8 cellular contexts compared by ENCODE assay signal in genomic region chr10:30456262-30456661, GRCh38. TPM values are rescaled to one million over a fixed set of nuclear protein-coding genes. Genes with fewer than 3 reads are reported as not detected.
DNase-seq lines count a peak whose midpoint lies in the region; ATAC-seq, FAIRE-seq and TF ChIP-seq lines count a peak whose summit lies in the region.

No MANE protein-coding gene starts in this region.

- peaks cover 39 to 62% (median 55%) of the 10 kb centered on the region in 4 donors for H3K4me1 ChIP-seq in upper lobe of left lung

- H3K27me3 ChIP-seq in upper lobe of left lung, result no peaks in the 10 kb centered on the region

- 20 to 31% methylated on average over 4 of the region's 4 CpGs for WGBS in upper lobe of left lung, 2 donors

- no peaks in the 10 kb centered on the region for H3K9me3 ChIP-seq in upper lobe of left lung

- FAIRE-seq in GM12891 (lab: Jason Lieb, UNC), result peak; percentile 41

- peak overlapping the region; percentile 12 to 85 (median 74) for H3K27ac ChIP-seq in upper lobe of left lung

- H3K4me3 ChIP-seq in upper lobe of left lung (no peak overlapping the region), foreskin fibroblast (ENCODE audit: low read depth in 1 of 2, low read length in 2 of 2) (no peak overlapping the region)

- DNase-seq in GM12891 (ENCODE audit: insufficient read length, low spot score) (no peak), NAMALWA (ENCODE audit: low spot score) (peak; percentile 31), upper lobe of left lung (peak in 1 of 2 donors; percentile 66), SIG-M5 (lab: John Stamatoyannopoulos, UW) (no peak), foreskin fibroblast (no peak), germinal center (ENCODE audit: low spot score) (no peak)

- peak; percentile 89 for ATAC-seq in GM21619 (IDR thresholded peaks at IDR 0.05; ENCODE audit: unreplicated experiment)
- ATAC-seq in esophagus mucosa, result peak; percentile 45
- peak in 1 of 2 donors; percentile 8 for ATAC-seq in upper lobe of left lung (ENCODE audit: low FRiP score in 2 of 2)

- TF ChIP-seq CTCF in upper lobe of left lung (IDR thresholded peaks at IDR 0.05) (no peak), foreskin fibroblast (IDR thresholded peaks at IDR 0.05; ENCODE audit: low read depth, low read length) (no peak)

- TF ChIP-seq POLR2A in GM12891 (IDR thresholded peaks at IDR 0.05; ENCODE audit: low read depth, low read length), result no peak
- no peak for TF ChIP-seq POLR2A in upper lobe of left lung (IDR thresholded peaks at IDR 0.05)

- peaks cover 43 to 83% (median 56%) of the 10 kb centered on the region in 4 donors for H3K36me3 ChIP-seq in upper lobe of left lung

- no peak for TF ChIP-seq EP300 in upper lobe of left lung (IDR thresholded peaks at IDR 0.05)

TF ChIP-seq in GM12891, 5 proteins besides CTCF, POLR2A, EP300 and RAD21:
- TF ChIP-seq SPI1 (IDR thresholded peaks at IDR 0.05; ENCODE audit: low read depth, low read length), result no peak

RNA-seq across cellular contexts. Expression of gene MAP3K8, which starts 22.3 kb away (rescaled TPM):
- 77.3 TPM for polyA plus RNA-seq in GM12891 (2012; ENCODE audit: low read depth, missing spikeins)
- total RNA-seq in esophagus mucosa, result 22.1 TPM
- total RNA-seq in upper lobe of left lung, result 10 to 100 TPM; 32.5 to 71.2 (median 42.8) TPM
